Comparison of ENCODE assay signal across 20 cellular contexts in the genomic region with DNA sequence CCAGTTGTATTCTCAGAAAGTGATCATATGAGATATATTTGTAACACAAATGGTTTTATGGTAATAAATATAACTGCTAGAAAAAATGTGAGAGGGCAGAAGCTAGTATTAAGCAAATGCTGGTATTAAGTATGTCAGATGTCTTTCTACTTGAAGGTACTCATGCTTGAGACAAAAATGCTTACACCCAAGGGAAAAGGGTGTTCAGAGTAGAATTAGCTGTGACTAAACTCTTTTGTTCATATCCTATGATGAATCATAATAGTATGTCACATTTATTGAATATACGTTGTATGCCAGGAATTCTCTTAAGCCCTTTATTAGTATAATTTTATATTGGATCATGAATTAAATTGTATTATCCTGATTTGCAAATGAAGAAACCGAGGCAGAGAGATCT.
"Had no signal": no experiment of that assay in that cellular context is flagged by ENCODE, and none has a peak within 500 bp of the region (broad histone marks: within the 10 kb centered on the region; RNA-seq: fewer than 3 reads in every experiment).

No MANE protein-coding gene starts in this region.

- DNase-seq: activated CD4-positive, alpha-beta T cell treated with anti-CD3 and anti-CD28 coated beads, Interleukin-2, amount 50 U/mL, for 4 hours; activated gamma-delta T cell treated with Interleukin-2 at 50 U/mL for 16 hours; adrenal gland; effector CD8-positive, alpha-beta T cell; hippocampal formation; kidney; occipital lobe; posterior cingulate gyrus; sigmoid colon; stimulated activated CD4-positive, alpha-beta T cell treated with anti-CD3 and anti-CD28 coated beads, Interleukin-4, amount 100 ng/mL, for 4 hours; upper lobe of left lung had no signal

- H3K36me3 Mint-ChIP-seq: natural killer cell treated with Interleukin-12 subunit alpha and Interleukin-12 subunit beta and Interleukin-15 and Interleukin-18, amount 100 ng/mL, for 72 hours; stimulated activated memory B cell treated with anti-CD40 and anti-IgM and Interleukin-4, amounts not matched to agents 10 μg/mL and 1 μg/mL and 100 μg/mL, for 72 hours had no signal

- H3K4me3 Mint-ChIP-seq: activated T-helper 1 cell treated with anti-CD3 and anti-CD28 coated beads, Interleukin-12 subunit alpha, Interleukin-12 subunit beta, Interleukin-2, Interleukin-4 antibody, amounts not matched to agents 30 ng/mL and 10 ng/mL and 1 ng/mL, durations not matched to agents 14 hours and 24 hours and 36 hours; dendritic cell treated with granulocyte-macrophage colony-stimulating factor and Interleukin-4, amounts not matched to agents 40 ng/mL and 50 ng/mL, for 4 days; natural killer cell treated with Interleukin-12 subunit alpha and Interleukin-12 subunit beta and Interleukin-15 and Interleukin-18, amount 100 ng/mL, for 72 hours; stimulated activated memory B cell treated with anti-CD40 and anti-IgM and Interleukin-4, amounts not matched to agents 10 μg/mL and 1 μg/mL and 100 μg/mL, for 72 hours had no signal

- H3K9me3 ChIP-seq: adrenal gland, sigmoid colon, thoracic aorta, upper lobe of left lung had no signal

- H3K9me3 Mint-ChIP-seq: activated naive CD4-positive, alpha-beta T cell treated with anti-CD3 and anti-CD28 coated beads, Interleukin-2, amount 50 U/mL, for 72 hours; activated T-helper 1 cell treated with anti-CD3 and anti-CD28 coated beads, Interleukin-12 subunit alpha, Interleukin-12 subunit beta, Interleukin-2, Interleukin-4 antibody, amounts not matched to agents 30 ng/mL and 10 ng/mL and 1 ng/mL, durations not matched to agents 14 hours and 24 hours and 36 hours; dendritic cell treated with granulocyte-macrophage colony-stimulating factor and Interleukin-4, amounts not matched to agents 40 ng/mL and 50 ng/mL, for 4 days; natural killer cell treated with Interleukin-12 subunit alpha and Interleukin-12 subunit beta and Interleukin-15 and Interleukin-18, amount 100 ng/mL, for 72 hours; stimulated activated memory B cell treated with anti-CD40 and anti-IgM and Interleukin-4, amounts not matched to agents 10 μg/mL and 1 μg/mL and 100 μg/mL, for 72 hours had no signal

- H3K4me3 ChIP-seq: adrenal gland, lung, sigmoid colon, thoracic aorta, upper lobe of left lung had no signal

- H3K36me3 ChIP-seq: adrenal gland, sigmoid colon, thoracic aorta, upper lobe of left lung had no signal

- H3K27ac Mint-ChIP-seq: activated naive CD4-positive, alpha-beta T cell treated with anti-CD3 and anti-CD28 coated beads, Interleukin-2, amount 50 U/mL, for 72 hours; activated T-helper 1 cell treated with anti-CD3 and anti-CD28 coated beads, Interleukin-12 subunit alpha, Interleukin-12 subunit beta, Interleukin-2, Interleukin-4 antibody, amounts not matched to agents 30 ng/mL and 10 ng/mL and 1 ng/mL, durations not matched to agents 14 hours and 24 hours and 36 hours; dendritic cell treated with granulocyte-macrophage colony-stimulating factor and Interleukin-4, amounts not matched to agents 40 ng/mL and 50 ng/mL, for 4 days; natural killer cell treated with Interleukin-12 subunit alpha and Interleukin-12 subunit beta and Interleukin-15 and Interleukin-18, amount 100 ng/mL, for 72 hours; stimulated activated memory B cell treated with anti-CD40 and anti-IgM and Interleukin-4, amounts not matched to agents 10 μg/mL and 1 μg/mL and 100 μg/mL, for 72 hours had no signal

- ATAC-seq: activated naive CD4-positive, alpha-beta T cell treated with anti-CD3 and anti-CD28 coated beads, Interleukin-2, amount 50 U/mL, for 72 hours; left lobe of liver; natural killer cell treated with Interleukin-12 subunit alpha and Interleukin-12 subunit beta and Interleukin-15 and Interleukin-18, amount 100 ng/mL, for 72 hours; stimulated activated memory B cell treated with anti-CD40 and anti-IgM and Interleukin-4, amounts not matched to agents 10 μg/mL and 1 μg/mL and 100 μg/mL, for 72 hours had no signal

- H3K27ac ChIP-seq: adrenal gland, sigmoid colon, thoracic aorta, upper lobe of left lung, VCaP had no signal
